In the genomic region with DNA sequence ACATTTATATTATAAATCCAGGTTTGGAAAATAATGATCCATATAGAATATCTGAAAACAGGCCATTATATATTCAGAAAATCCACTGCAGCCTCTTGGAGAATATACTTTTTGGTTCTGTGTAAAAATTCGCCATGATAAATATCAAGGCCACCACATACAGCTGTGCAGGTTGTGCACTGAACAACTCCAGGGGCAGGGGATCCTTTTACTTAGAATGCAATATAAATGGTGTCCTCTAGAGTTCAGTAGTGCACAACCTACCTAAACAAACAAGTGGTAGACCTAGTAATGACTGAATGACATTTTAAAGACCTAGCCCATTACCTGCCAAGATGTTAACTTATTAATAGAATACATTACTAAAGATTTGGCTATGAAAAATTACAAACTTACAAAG, we compare ENCODE assay signal across 9 cellular contexts. TPM values are rescaled to one million over a fixed set of nuclear protein-coding genes. Genes with fewer than 3 reads are reported as not detected.
DNase-seq lines count a peak whose midpoint lies in the region; ATAC-seq and TF ChIP-seq lines count a peak whose summit lies in the region.
"Had no signal": no experiment of that assay in that cellular context is flagged by ENCODE, and none has a peak within 500 bp of the region (broad histone marks: within the 10 kb centered on the region; RNA-seq: fewer than 3 reads in every experiment).

No MANE protein-coding gene starts in this region.

- no peak overlapping the region for H3K27ac Mint-ChIP-seq in activated naive CD4-positive, alpha-beta T cell treated with anti-CD3 and anti-CD28 coated beads, Interleukin-2, amount 50 U/mL, for 72 hours
- H3K27ac Mint-ChIP-seq: stimulated activated naive CD8-positive, alpha-beta T cell treated with anti-CD3 and anti-CD28 coated beads, Interleukin-15, Interleukin-2, amounts not matched to agents 100 ng/mL and 50 ng/mL, for 24 hours had no signal

- no peaks in the 10 kb centered on the region for H3K27me3 ChIP-seq in BE2C
- H3K27me3 ChIP-seq in tibial artery: no peaks in the 10 kb centered on the region

- H3K9me3 ChIP-seq in BE2C: no peaks in the 10 kb centered on the region
- H3K9me3 ChIP-seq in tibial artery: no peaks in the 10 kb centered on the region

- DNase-seq in BE2C: no peak
- DNase-seq in Kasumi-1 (lab: John Stamatoyannopoulos, UW): peak; percentile 6 to 11
- DNase-seq in choroid plexus epithelial cell (ENCODE audit: low read depth): peak; percentile 61
- no peak for DNase-seq in activated naive CD4-positive, alpha-beta T cell treated with anti-CD3 and anti-CD28 coated beads, Interleukin-2, amount 50 U/mL, for 72 hours (ENCODE audit: low spot score in 2 of 2)
- DNase-seq in tibial artery: no peak

- TF ChIP-seq CTCF in BE2C (IDR thresholded peaks at IDR 0.05; ENCODE audit: low read depth, low read length) (peak; percentile 54), choroid plexus epithelial cell (conservative IDR thresholded peaks at IDR 0.05; ENCODE audit: low read depth, low read length) (peak; percentile 40), tibial artery (IDR thresholded peaks at IDR 0.05) (no peak)

- H3K9me3 Mint-ChIP-seq in activated naive CD4-positive, alpha-beta T cell treated with anti-CD3 and anti-CD28 coated beads, Interleukin-2, amount 50 U/mL, for 72 hours: no peaks in the 10 kb centered on the region
- H3K9me3 Mint-ChIP-seq: stimulated activated naive CD8-positive, alpha-beta T cell treated with anti-CD3 and anti-CD28 coated beads, Interleukin-15, Interleukin-2, amounts not matched to agents 100 ng/mL and 50 ng/mL, for 24 hours had no signal

- intact Hi-C loops in tibial artery (cut with DNase I; ENCODE audit: low total_unique reads): loop anchor here (5.0 kb wide), 1 partner anchor 168 kb away; the partner anchor contains the start of gene ACSL3

- H3K4me3 ChIP-seq in BE2C (ENCODE audit: low read depth, low read length) (no peak overlapping the region), choroid plexus epithelial cell (ENCODE audit: low read depth, low read length) (no peak overlapping the region), tibial artery (no peak overlapping the region)

- H3K4me1 ChIP-seq in BE2C (no peaks in the 10 kb centered on the region; the same call in 1 of the 2 replicates), tibial artery (peaks cover 0 to 19% (median 3%) of the 10 kb centered on the region in 4 donors)

- ATAC-seq in GM19351 (IDR thresholded peaks at IDR 0.05; ENCODE audit: unreplicated experiment) (peak; percentile 61), HG03469 (IDR thresholded peaks at IDR 0.05; ENCODE audit: unreplicated experiment) (no peak), GM19324 (IDR thresholded peaks at IDR 0.05; ENCODE audit: low FRiP score, unreplicated experiment) (no peak)
- no peak for ATAC-seq in activated naive CD4-positive, alpha-beta T cell treated with anti-CD3 and anti-CD28 coated beads, Interleukin-2, amount 50 U/mL, for 72 hours

- no peaks in the 10 kb centered on the region for H3K36me3 Mint-ChIP-seq in activated naive CD4-positive, alpha-beta T cell treated with anti-CD3 and anti-CD28 coated beads, Interleukin-2, amount 50 U/mL, for 72 hours

- H3K27ac ChIP-seq in tibial artery: no peak overlapping the region

- H3K36me3 ChIP-seq in BE2C (no peaks in the 10 kb centered on the region), tibial artery (no peaks in the 10 kb centered on the region)

RNA-seq across cellular contexts. Expression of gene MOGAT1, which starts 22.4 kb away (rescaled TPM):
- polyA plus RNA-seq in BE2C (2012; ENCODE audit: insufficient read depth, insufficient read length, low read depth): not detected
- not detected for total RNA-seq in activated naive CD4-positive, alpha-beta T cell treated with anti-CD3 and anti-CD28 coated beads, Interleukin-2, amount 50 U/mL, for 72 hours

RNA-seq across cellular contexts. Expression of gene FARSB, which starts 37.9 kb away (rescaled TPM):
- polyA plus RNA-seq in BE2C (2012; ENCODE audit: insufficient read depth, insufficient read length, low read depth): 76.2 TPM
- 10 to 100 TPM; 30.8 to 39.5 TPM for total RNA-seq in activated naive CD4-positive, alpha-beta T cell treated with anti-CD3 and anti-CD28 coated beads, Interleukin-2, amount 50 U/mL, for 72 hours

Comparison
In these comparisons a context has a peak if more than half of its experiments do, and no peak if none do; other contexts are left out.
1. DNase-seq: peak in Kasumi-1 (2 of 2) and choroid plexus epithelial cell (single experiment); none in BE2C (single experiment), activated naive CD4-positive, alpha-beta T cell treated with anti-CD3 and anti-CD28 coated beads, Interleukin-2, amount 50 U/mL, for 72 hours (0 of 2) and tibial artery (0 of 2).
2. CTCF ChIP-seq: peak in BE2C (single experiment) and choroid plexus epithelial cell (single experiment); none in tibial artery (0 of 2).